ENCODE assay signal across 29 cellular contexts in the genomic region with DNA sequence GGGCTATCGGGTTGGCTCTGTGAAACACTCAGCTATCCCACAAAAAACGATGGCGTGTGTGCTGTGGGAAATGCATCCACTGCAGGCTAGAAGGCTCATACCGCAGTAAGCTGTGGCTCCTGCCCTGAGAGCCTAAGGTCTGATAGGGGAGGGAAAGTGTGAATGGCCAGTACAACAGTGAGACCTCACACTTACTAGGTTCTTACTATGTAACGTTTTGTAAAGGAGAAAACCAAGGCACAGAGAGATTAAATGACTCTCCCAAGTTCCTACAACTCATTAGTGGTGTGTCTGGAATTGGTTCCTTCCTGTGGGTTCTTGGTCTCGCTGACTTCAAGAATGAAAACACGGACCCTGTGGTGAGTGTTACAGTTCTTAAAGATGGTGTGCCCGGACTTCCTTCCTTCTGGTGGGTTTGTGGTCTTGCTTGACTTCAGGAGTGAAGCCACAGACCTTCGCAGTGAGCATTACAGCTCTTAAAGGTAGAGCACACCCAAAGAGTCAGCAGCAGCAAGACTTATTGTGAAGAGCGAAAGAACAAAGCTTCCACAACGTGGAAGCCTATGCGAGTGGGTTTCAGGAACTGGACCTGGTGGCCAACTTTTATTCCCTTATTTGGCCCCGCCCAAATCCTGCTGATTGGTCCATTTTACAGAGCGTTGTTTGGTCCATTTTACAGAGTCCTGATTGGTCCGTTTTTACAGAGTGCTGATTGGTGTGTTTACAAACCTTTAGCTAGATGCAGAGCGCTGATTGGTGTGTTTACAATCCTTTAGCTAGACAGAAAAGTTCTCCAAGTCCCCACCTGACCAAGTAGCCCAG.
DNase-seq lines count a peak whose midpoint lies in the region; ATAC-seq and TF ChIP-seq lines count a peak whose summit lies in the region.
"Had no signal": no experiment of that assay in that cellular context is flagged by ENCODE, and none has a peak within 500 bp of the region (broad histone marks: within the 10 kb centered on the region; RNA-seq: fewer than 3 reads in every experiment).

No MANE protein-coding gene starts in this region.

- peak; percentile 80 for DNase-seq in activated CD8-positive, alpha-beta memory T cell treated with anti-CD3 and anti-CD28 coated beads, Interleukin-2, amount 10 ng/mL, durations not matched to agents 7 days and 5 days
- DNase-seq in activated CD8-positive, alpha-beta memory T cell treated with anti-CD3 and anti-CD28 coated beads, Interleukin-2, amount 50 U/mL, for 48 hours = no peak
- peak; percentile 9 for DNase-seq in NB4 (ENCODE audit: low read depth)
- no peak for DNase-seq in activated naive CD8-positive, alpha-beta T cell treated with anti-CD3 and anti-CD28 coated beads, Interleukin-2, amount 50 U/mL, for 24 hours
- peak; percentile 57 for DNase-seq in testis
- no peak for DNase-seq in NCI-H2196 treated with DMSO at 0.1 percent for 48 hours (lab: John Stamatoyannopoulos, UW; ENCODE audit: unreplicated experiment)
- DNase-seq in HuH-7.5 (ENCODE audit: low spot score) = no peak
- DNase-seq: activated B cell treated with CpG ODN at 0.5 μM for 24 hours; activated CD4-positive, alpha-beta T cell treated with anti-CD3 and anti-CD28 coated beads, Interleukin-2, amount 50 U/mL, for 4 hours; activated effector memory CD4-positive, alpha-beta T cell treated with Interleukin-2 at 50 U/mL for 16 hours; central memory CD4-positive, alpha-beta T cell; dermis blood vessel endothelial cell; DMS153; KG1; left ventricle myocardium inferior; mesendoderm; MM.1S; NCI-H1436 treated with DMSO at 0.1 percent for 48 hours; NCI-H446; NCI-H774; stimulated activated CD4-positive, alpha-beta T cell treated with anti-CD3 and anti-CD28 coated beads, Interleukin-15, amount 100 ng/mL, for 24 hours; stimulated activated naive CD4-positive, alpha-beta T cell treated with Interleukin-2 at 50 U/mL for 16 hours; T-helper 9 cell had no signal

- H3K4me3 Mint-ChIP-seq in activated CD8-positive, alpha-beta memory T cell treated with anti-CD3 and anti-CD28 coated beads, Interleukin-2, amount 10 ng/mL, durations not matched to agents 7 days and 5 days = peak overlapping the region; percentile 29
- H3K4me3 Mint-ChIP-seq in activated naive CD8-positive, alpha-beta T cell treated with anti-CD3 and anti-CD28 coated beads, Interleukin-2, amount 50 U/mL, for 24 hours = no peak overlapping the region
- H3K4me3 Mint-ChIP-seq: activated B cell treated with CpG ODN at 0.5 μM for 24 hours; activated naive CD8-positive, alpha-beta T cell had no signal

- H3K36me3 ChIP-seq in testis (ENCODE audit: low read depth, missing control alignments) = no peaks in the 10 kb centered on the region
- H3K36me3 ChIP-seq: gastroesophageal sphincter, left ventricle myocardium inferior, prostate gland had no signal

- TF ChIP-seq POLR2A in NB4 (IDR thresholded peaks at IDR 0.05; ENCODE audit: extremely low read depth, insufficient read length) (no peak), testis (IDR thresholded peaks at IDR 0.05) (no peak)

- peaks cover 16% of the 10 kb centered on the region for H3K4me1 Mint-ChIP-seq in activated CD8-positive, alpha-beta memory T cell treated with anti-CD3 and anti-CD28 coated beads, Interleukin-2, amount 10 ng/mL, durations not matched to agents 7 days and 5 days
- peaks cover 7% of the 10 kb centered on the region for H3K4me1 Mint-ChIP-seq in activated naive CD8-positive, alpha-beta T cell treated with anti-CD3 and anti-CD28 coated beads, Interleukin-2, amount 50 U/mL, for 24 hours

- H3K27me3 Mint-ChIP-seq in activated CD8-positive, alpha-beta memory T cell treated with anti-CD3 and anti-CD28 coated beads, Interleukin-2, amount 10 ng/mL, durations not matched to agents 7 days and 5 days = peaks cover 88% of the 10 kb centered on the region
- H3K27me3 Mint-ChIP-seq in activated naive CD8-positive, alpha-beta T cell treated with anti-CD3 and anti-CD28 coated beads, Interleukin-2, amount 50 U/mL, for 24 hours = peaks cover 54% of the 10 kb centered on the region

- intact Hi-C loops in testis (cut with DNase I; ENCODE audit: low total_unique reads) = loop anchor here (10.0 kb wide), 1 partner anchor 313 kb away; no protein-coding TSS in a partner anchor

- H3K4me1 ChIP-seq in testis = no peaks in the 10 kb centered on the region
- H3K4me1 ChIP-seq: A549, gastroesophageal sphincter, left ventricle myocardium inferior, prostate gland had no signal

- no peak overlapping the region for H3K27ac Mint-ChIP-seq in activated CD8-positive, alpha-beta memory T cell treated with anti-CD3 and anti-CD28 coated beads, Interleukin-2, amount 10 ng/mL, durations not matched to agents 7 days and 5 days
- no peak overlapping the region for H3K27ac Mint-ChIP-seq in activated naive CD8-positive, alpha-beta T cell treated with anti-CD3 and anti-CD28 coated beads, Interleukin-2, amount 50 U/mL, for 24 hours
- H3K27ac Mint-ChIP-seq: activated B cell treated with CpG ODN at 0.5 μM for 24 hours; activated naive CD8-positive, alpha-beta T cell had no signal

- peak; percentile 77 for ATAC-seq in activated CD8-positive, alpha-beta memory T cell treated with anti-CD3 and anti-CD28 coated beads, Interleukin-2, amount 10 ng/mL, durations not matched to agents 7 days and 5 days
- ATAC-seq in activated naive CD8-positive, alpha-beta T cell treated with anti-CD3 and anti-CD28 coated beads, Interleukin-2, amount 50 U/mL, for 24 hours = peak; percentile 20
- ATAC-seq in HG03354 (IDR thresholded peaks at IDR 0.05; ENCODE audit: poor library complexity, severe bottlenecking, unreplicated experiment) = no peak
- ATAC-seq: A549, gastroesophageal sphincter had no signal

- H3K27ac ChIP-seq in testis = no peak overlapping the region
- H3K27ac ChIP-seq: A549, gastroesophageal sphincter, left ventricle myocardium inferior, prostate gland, SK-N-MC had no signal

- CTCF ChIA-PET in activated CD8-positive, alpha-beta memory T cell treated with anti-CD3 and anti-CD28 coated beads, Interleukin-2, amount 10 ng/mL, durations not matched to agents 7 days and 5 days (lab: Charles Lee) = interaction anchor here (1.6 to 4.1 kb wide), 5 partner anchors 14 to 308 kb away, joined by 3 to 27 read pairs (median 5); no protein-coding TSS in a partner anchor

- H3K27me3 ChIP-seq in testis = no peaks in the 10 kb centered on the region

- WGBS in testis, 2 donors = 53 to 73% methylated on average over 15 to 16 of the region's 16 CpGs

- H3K9me3 Mint-ChIP-seq in activated CD8-positive, alpha-beta memory T cell treated with anti-CD3 and anti-CD28 coated beads, Interleukin-2, amount 10 ng/mL, durations not matched to agents 7 days and 5 days (ENCODE audit: low read depth) = no peaks in the 10 kb centered on the region
- no peaks in the 10 kb centered on the region for H3K9me3 Mint-ChIP-seq in activated naive CD8-positive, alpha-beta T cell treated with anti-CD3 and anti-CD28 coated beads, Interleukin-2, amount 50 U/mL, for 24 hours
- H3K9me3 Mint-ChIP-seq: activated B cell treated with CpG ODN at 0.5 μM for 24 hours had no signal

- H3K9me3 ChIP-seq in testis = no peaks in the 10 kb centered on the region
- H3K9me3 ChIP-seq: gastroesophageal sphincter, left ventricle myocardium inferior, prostate gland had no signal

- H3K4me3 ChIP-seq in NB4 (ENCODE audit: low read depth, low read length) (no peak overlapping the region), testis (peak overlapping the region in 1 of 2 donors; percentile 17)
- H3K4me3 ChIP-seq: A549, gastroesophageal sphincter, left ventricle myocardium inferior, prostate gland, SK-N-MC had no signal

- no peaks in the 10 kb centered on the region for H3K36me3 Mint-ChIP-seq in activated CD8-positive, alpha-beta memory T cell treated with anti-CD3 and anti-CD28 coated beads, Interleukin-2, amount 10 ng/mL, durations not matched to agents 7 days and 5 days
- no peaks in the 10 kb centered on the region for H3K36me3 Mint-ChIP-seq in activated naive CD8-positive, alpha-beta T cell treated with anti-CD3 and anti-CD28 coated beads, Interleukin-2, amount 50 U/mL, for 24 hours (ENCODE audit: low read depth)
- H3K36me3 Mint-ChIP-seq: activated naive CD8-positive, alpha-beta T cell had no signal

- no peak for TF ChIP-seq CTCF in NB4 (IDR thresholded peaks at IDR 0.05; ENCODE audit: low read depth, low read length)
- no peak for TF ChIP-seq CTCF in testis (IDR thresholded peaks at IDR 0.05)

Comparison
In these comparisons a context has a peak if more than half of its experiments do, and no peak if none do; other contexts are left out.
1. DNase-seq: peak in activated CD8-positive, alpha-beta memory T cell treated with anti-CD3 and anti-CD28 coated beads, Interleukin-2, amount 10 ng/mL, durations not matched to agents 7 days and 5 days (single experiment), NB4 (single experiment) and testis (single experiment); none in activated CD8-positive, alpha-beta memory T cell treated with anti-CD3 and anti-CD28 coated beads, Interleukin-2, amount 50 U/mL, for 48 hours (single experiment), activated naive CD8-positive, alpha-beta T cell treated with anti-CD3 and anti-CD28 coated beads, Interleukin-2, amount 50 U/mL, for 24 hours (single experiment), NCI-H2196 treated with DMSO at 0.1 percent for 48 hours (single experiment) and HuH-7.5 (single experiment).